ENCODE assay signal across 20 cellular contexts in genomic region chr2:225173909-225174308, GRCh38.
DNase-seq lines count a peak whose midpoint lies in the region; ATAC-seq and TF ChIP-seq lines count a peak whose summit lies in the region.
"Had no signal": no experiment of that assay in that cellular context is flagged by ENCODE, and none has a peak within 500 bp of the region (broad histone marks: within the 10 kb centered on the region; RNA-seq: fewer than 3 reads in every experiment).

No MANE protein-coding gene starts in this region.

- H3K4me3 Mint-ChIP-seq in glutamatergic neuron (ENCODE audit: unreplicated experiment) (no peak overlapping the region), immature natural killer cell (no peak overlapping the region)
- H3K4me3 Mint-ChIP-seq: HFFc6 had no signal

- no peaks in the 10 kb centered on the region for H3K79me2 ChIP-seq in OCI-LY7 (ENCODE audit: insufficient read depth, low read depth, low read length)
- H3K79me2 ChIP-seq: parathyroid adenoma had no signal

- H3K27ac Mint-ChIP-seq in glutamatergic neuron (ENCODE audit: unreplicated experiment) (no peak overlapping the region), immature natural killer cell (no peak overlapping the region)
- H3K27ac Mint-ChIP-seq: HFFc6 had no signal

- CTCF ChIA-PET in OCI-LY7 (lab: Charles Lee; ENCODE audit: unreplicated experiment) = no interaction called here

- H3K4me2 ChIP-seq in OCI-LY7 (ENCODE audit: low read length) = no peak overlapping the region

- no peak overlapping the region for H3K27ac ChIP-seq in gastrocnemius medialis
- H3K27ac ChIP-seq in OCI-LY7 (ENCODE audit: low read depth, low read length, poor library complexity, severe bottlenecking) = no peak overlapping the region
- H3K27ac ChIP-seq: dorsolateral prefrontal cortex, lower lobe of right lung, parathyroid adenoma, skin epidermis, uterus had no signal

- intact Hi-C loops in gastrocnemius medialis (cut with DNase I; ENCODE audit: low total_unique reads) (no loop called here), OCI-LY7 (cut with micrococcal nuclease; ENCODE audit: unreplicated experiment) (no loop called here)

- in situ Hi-C loops in gastrocnemius medialis (cut with MboI; ENCODE audit: low sequenced_read_pairs in 4 of 4) = no loop called here

- H3K27me3 ChIP-seq in gastrocnemius medialis = no peaks in the 10 kb centered on the region
- H3K27me3 ChIP-seq: uterus had no signal

- H3K36me3 Mint-ChIP-seq in glutamatergic neuron (ENCODE audit: unreplicated experiment) = no peaks in the 10 kb centered on the region
- no peaks in the 10 kb centered on the region for H3K36me3 Mint-ChIP-seq in immature natural killer cell

- DNase-seq in ELF-1 (ENCODE audit: low read depth, low spot score) = peak; percentile 10
- DNase-seq in NCI-H1436 treated with DMSO at 0.1 percent for 48 hours (lab: John Stamatoyannopoulos, UW) = peak; percentile 73
- peak; percentile 93 for DNase-seq in NCI-H748 (lab: John Stamatoyannopoulos, UW; ENCODE audit: unreplicated experiment)
- DNase-seq in glutamatergic neuron = peak; percentile 20
- DNase-seq in immature natural killer cell = no peak
- no peak for DNase-seq in gastrocnemius medialis
- no peak for DNase-seq in OCI-LY7 (ENCODE audit: low spot score)
- DNase-seq: activated CD4-positive, alpha-beta T cell treated with anti-CD3 and anti-CD28 coated beads for 4 hours; activated effector memory CD4-positive, alpha-beta T cell treated with Interleukin-2 at 50 U/mL for 16 hours; Calu3; dorsolateral prefrontal cortex; erythroblast; HFFc6; KG1; lower lobe of right lung; stimulated activated CD4-positive, alpha-beta T cell treated with anti-CD3 and anti-CD28 coated beads, Interleukin-4, amount 100 ng/mL, for 24 hours; uterus had no signal

- H4K20me1 ChIP-seq in OCI-LY7 (ENCODE audit: insufficient read depth, low read length) = no peaks in the 10 kb centered on the region

- no peaks in the 10 kb centered on the region for H3K9me3 Mint-ChIP-seq in glutamatergic neuron (ENCODE audit: unreplicated experiment)
- H3K9me3 Mint-ChIP-seq in immature natural killer cell = no peaks in the 10 kb centered on the region
- H3K9me3 Mint-ChIP-seq: HFFc6 had no signal

- H3K9me2 ChIP-seq in OCI-LY7 (ENCODE audit: insufficient read depth, low read length) = no peaks in the 10 kb centered on the region

- no peak for TF ChIP-seq CTCF in glutamatergic neuron (IDR thresholded peaks at IDR 0.05; ENCODE audit: partially characterized antibody, unreplicated experiment)
- TF ChIP-seq CTCF in gastrocnemius medialis (IDR thresholded peaks at IDR 0.05 in 4 of 5, conservative IDR thresholded peaks at IDR 0.05 in 1 of 5) = no peak
- TF ChIP-seq CTCF in OCI-LY7 (conservative IDR thresholded peaks at IDR 0.05; ENCODE audit: low read length) = no peak

- POLR2A ChIA-PET in OCI-LY7 (lab: Charles Lee) = interaction anchor here (0.5 to 0.8 kb wide), 3 partner anchors 9 to 1100 kb away, joined by 3 read pairs; no protein-coding TSS in a partner anchor

- H3K4me3 ChIP-seq in gastrocnemius medialis (no peak overlapping the region), OCI-LY7 (ENCODE audit: low read depth, low read length, poor library complexity, severe bottlenecking) (no peak overlapping the region)
- H3K4me3 ChIP-seq: dorsolateral prefrontal cortex, lower lobe of right lung, skin epidermis, uterus had no signal

- H3K27me3 Mint-ChIP-seq in glutamatergic neuron (ENCODE audit: unreplicated experiment) (peaks cover 4% of the 10 kb centered on the region), immature natural killer cell (ENCODE audit: low read depth in 3 of 3) (peaks cover 0 to 5% (median 2%) of the 10 kb centered on the region in 3 donors)

- H3K36me3 ChIP-seq in gastrocnemius medialis (no peaks in the 10 kb centered on the region), OCI-LY7 (ENCODE audit: insufficient read depth, low read length) (no peaks in the 10 kb centered on the region)
- H3K36me3 ChIP-seq: lower lobe of right lung, uterus had no signal

- H2AFZ ChIP-seq in OCI-LY7 (ENCODE audit: low read length) = no peak overlapping the region
- H2AFZ ChIP-seq: parathyroid adenoma had no signal

- no peak for TF ChIP-seq POLR2A in gastrocnemius medialis (IDR thresholded peaks at IDR 0.05)

- no peaks in the 10 kb centered on the region for H3K9me3 ChIP-seq in gastrocnemius medialis
- H3K9me3 ChIP-seq in OCI-LY7 (ENCODE audit: low read length) = no peaks in the 10 kb centered on the region
- H3K9me3 ChIP-seq: lower lobe of right lung, uterus had no signal

- H3K4me1 ChIP-seq in gastrocnemius medialis = no peaks in the 10 kb centered on the region
- H3K4me1 ChIP-seq in OCI-LY7 (ENCODE audit: insufficient read depth, low read length, poor library complexity, severe bottlenecking) = no peaks in the 10 kb centered on the region
- H3K4me1 ChIP-seq: lower lobe of right lung, parathyroid adenoma, uterus had no signal

- BruUV-seq in OCI-LY7 (replicated peaks; lab: Mats Ljungman, UMichigan) = no TSS peak

- ATAC-seq in HG03159 (IDR thresholded peaks at IDR 0.05; ENCODE audit: unreplicated experiment) (no peak), gastrocnemius medialis (no peak)
- ATAC-seq: lower lobe of right lung had no signal

- H3K4me1 Mint-ChIP-seq in glutamatergic neuron (ENCODE audit: low read depth, unreplicated experiment) (peaks cover 7% of the 10 kb centered on the region), immature natural killer cell (no peaks in the 10 kb centered on the region)

Comparison
In these comparisons a context has a peak if more than half of its experiments do, and no peak if none do; other contexts are left out.
1. DNase-seq: peak in ELF-1 (single experiment), NCI-H1436 treated with DMSO at 0.1 percent for 48 hours (single experiment), NCI-H748 (single experiment) and glutamatergic neuron (single experiment); none in immature natural killer cell (0 of 3), gastrocnemius medialis (0 of 2) and OCI-LY7 (single experiment).